In the genomic region with DNA sequence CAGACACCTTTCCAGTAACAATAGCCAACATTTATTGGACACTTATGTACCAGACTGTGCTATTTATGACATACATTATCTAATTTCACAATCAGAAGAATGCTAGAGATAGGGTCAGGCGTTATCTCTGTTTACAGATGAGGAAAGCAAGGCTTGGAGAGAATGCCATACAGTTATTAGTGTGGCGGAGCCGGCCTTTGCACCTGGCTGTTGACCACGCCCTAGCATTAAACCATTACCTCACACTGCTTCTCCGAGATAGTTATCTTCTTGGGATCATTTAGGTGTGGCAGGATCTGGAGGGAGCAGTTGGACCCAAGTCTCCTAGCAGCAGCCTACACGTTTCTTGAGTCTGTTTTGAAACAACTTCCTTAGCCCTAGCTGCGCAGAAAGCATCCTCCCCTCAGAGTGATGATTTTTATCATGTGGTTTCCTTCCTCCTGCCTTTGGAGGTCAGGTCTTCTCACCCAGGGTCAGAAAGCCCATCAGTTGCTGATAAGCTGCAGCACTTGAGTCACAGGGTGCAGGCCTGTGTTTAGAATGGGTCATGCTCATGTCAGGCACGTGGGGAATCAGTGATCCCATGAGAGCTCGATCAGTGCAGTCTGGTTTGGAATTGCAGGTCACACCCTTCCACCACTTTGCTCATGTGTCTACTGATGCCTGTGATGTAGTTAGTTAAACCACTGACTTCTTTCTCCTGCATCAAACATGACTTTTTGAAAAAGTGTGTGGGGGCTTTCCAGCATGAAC, we compare ENCODE assay signal across 1 cellular context.
TF ChIP-seq lines count a peak whose summit lies in the region.

No MANE protein-coding gene starts in this region.

TF ChIP-seq in HepG2, 621 proteins besides CTCF, POLR2A, EP300 and RAD21 (continued from another document and continues in another):
- TF ChIP-seq BRF2 (CRISPR knock-in tag; IDR thresholded peaks at IDR 0.05) (no peak), ZNF567 (CRISPR knock-in tag; IDR thresholded peaks at IDR 0.05; ENCODE audit: borderline replicate concordance) (0 out of 2 replicates have a peak, but pooled peaks have one; percentile 42), SIX1 (CRISPR knock-in tag; IDR thresholded peaks at IDR 0.05; ENCODE audit: borderline replicate concordance) (peak; percentile 65; the same call in 1 of the 2 replicates), SSRP1 (CRISPR knock-in tag; IDR thresholded peaks at IDR 0.05) (0 out of 2 replicates have a peak, but pooled peaks have one; percentile 27), ZNF616 (CRISPR knock-in tag; IDR thresholded peaks at IDR 0.05; ENCODE audit: low read depth) (no peak), ZNF543 (CRISPR knock-in tag; IDR thresholded peaks at IDR 0.05) (no peak), FIP1L1 (IDR thresholded peaks at IDR 0.05; ENCODE audit: borderline replicate concordance, insufficient read depth, low read depth, low read length) (no peak), ERF (CRISPR knock-in tag; IDR thresholded peaks at IDR 0.05) (peak; percentile 24), ZNF251 (CRISPR knock-in tag; IDR thresholded peaks at IDR 0.05) (no peak), PITX1 (CRISPR knock-in tag; IDR thresholded peaks at IDR 0.05) (peak; percentile 62), NONO (IDR thresholded peaks at IDR 0.05) (no peak), NONO (CRISPR knock-in tag; conservative IDR thresholded peaks at IDR 0.05) (no peak; the same call in 1 of the 2 replicates), THAP9 (CRISPR knock-in tag; IDR thresholded peaks at IDR 0.05; ENCODE audit: borderline replicate concordance) (no peak), ZSCAN30 (CRISPR knock-in tag; IDR thresholded peaks at IDR 0.05) (no peak), SKI (IDR thresholded peaks at IDR 0.05; ENCODE audit: partially characterized antibody) (peak; percentile 29), HCFC1 (IDR thresholded peaks at IDR 0.05; ENCODE audit: low read depth, low read length) (no peak), MAFF (IDR thresholded peaks at IDR 0.05; ENCODE audit: low read depth, low read length) (no peak), FLYWCH1 (CRISPR knock-in tag; IDR thresholded peaks at IDR 0.05) (no peak), ELF4 (CRISPR knock-in tag; IDR thresholded peaks at IDR 0.05; ENCODE audit: borderline replicate concordance) (no peak), ZNF282 (IDR thresholded peaks at IDR 0.05; ENCODE audit: partially characterized antibody) (no peak), ZNF850 (CRISPR knock-in tag; conservative IDR thresholded peaks at IDR 0.05) (no peak), ZNF430 (CRISPR knock-in tag; IDR thresholded peaks at IDR 0.05) (no peak), NPAS2 (CRISPR knock-in tag; IDR thresholded peaks at IDR 0.05; ENCODE audit: borderline replicate concordance) (no peak), JARID2 (CRISPR knock-in tag; IDR thresholded peaks at IDR 0.05; ENCODE audit: insufficient replicate concordance) (no peak), MTF2 (CRISPR knock-in tag; IDR thresholded peaks at IDR 0.05; ENCODE audit: borderline replicate concordance) (no peak), SMYD3 (CRISPR knock-in tag; IDR thresholded peaks at IDR 0.05) (no peak), THAP8 (CRISPR knock-in tag; IDR thresholded peaks at IDR 0.05; ENCODE audit: borderline replicate concordance) (no peak), PRDM15 (CRISPR knock-in tag; IDR thresholded peaks at IDR 0.05) (no peak), RELA (CRISPR knock-in tag; IDR thresholded peaks at IDR 0.05) (no peak), ZFP37 (CRISPR knock-in tag; IDR thresholded peaks at IDR 0.05; ENCODE audit: borderline replicate concordance) (no peak), LBX2 (CRISPR knock-in tag; IDR thresholded peaks at IDR 0.05; ENCODE audit: borderline replicate concordance) (no peak), NCOA2 (CRISPR knock-in tag; IDR thresholded peaks at IDR 0.05) (peak; percentile 92), ZNF329 (CRISPR knock-in tag; IDR thresholded peaks at IDR 0.05; ENCODE audit: low read depth) (0 out of 2 replicates have a peak, but pooled peaks have one; percentile 19), ADNP (CRISPR knock-in tag; IDR thresholded peaks at IDR 0.05) (no peak), ZBTB8A (CRISPR knock-in tag; IDR thresholded peaks at IDR 0.05; ENCODE audit: borderline replicate concordance, low read depth) (no peak; the same call in 1 of the 2 replicates), ZNF615 (CRISPR knock-in tag; IDR thresholded peaks at IDR 0.05; ENCODE audit: borderline replicate concordance) (no peak), ZNF253 (CRISPR knock-in tag; IDR thresholded peaks at IDR 0.05; ENCODE audit: borderline replicate concordance) (0 out of 2 replicates have a peak, but pooled peaks have one; percentile 30), CCDC6 (CRISPR knock-in tag; IDR thresholded peaks at IDR 0.05) (no peak; the same call in 1 of the 2 replicates), XBP1 (CRISPR knock-in tag; IDR thresholded peaks at IDR 0.05) (no peak), ZSCAN20 (CRISPR knock-in tag; IDR thresholded peaks at IDR 0.05; ENCODE audit: borderline replicate concordance) (no peak), ZNF607 (CRISPR knock-in tag; IDR thresholded peaks at IDR 0.05; ENCODE audit: borderline replicate concordance) (peak; percentile 66; the same call in 1 of the 2 replicates)
- TF ChIP-seq, protein P1, sequence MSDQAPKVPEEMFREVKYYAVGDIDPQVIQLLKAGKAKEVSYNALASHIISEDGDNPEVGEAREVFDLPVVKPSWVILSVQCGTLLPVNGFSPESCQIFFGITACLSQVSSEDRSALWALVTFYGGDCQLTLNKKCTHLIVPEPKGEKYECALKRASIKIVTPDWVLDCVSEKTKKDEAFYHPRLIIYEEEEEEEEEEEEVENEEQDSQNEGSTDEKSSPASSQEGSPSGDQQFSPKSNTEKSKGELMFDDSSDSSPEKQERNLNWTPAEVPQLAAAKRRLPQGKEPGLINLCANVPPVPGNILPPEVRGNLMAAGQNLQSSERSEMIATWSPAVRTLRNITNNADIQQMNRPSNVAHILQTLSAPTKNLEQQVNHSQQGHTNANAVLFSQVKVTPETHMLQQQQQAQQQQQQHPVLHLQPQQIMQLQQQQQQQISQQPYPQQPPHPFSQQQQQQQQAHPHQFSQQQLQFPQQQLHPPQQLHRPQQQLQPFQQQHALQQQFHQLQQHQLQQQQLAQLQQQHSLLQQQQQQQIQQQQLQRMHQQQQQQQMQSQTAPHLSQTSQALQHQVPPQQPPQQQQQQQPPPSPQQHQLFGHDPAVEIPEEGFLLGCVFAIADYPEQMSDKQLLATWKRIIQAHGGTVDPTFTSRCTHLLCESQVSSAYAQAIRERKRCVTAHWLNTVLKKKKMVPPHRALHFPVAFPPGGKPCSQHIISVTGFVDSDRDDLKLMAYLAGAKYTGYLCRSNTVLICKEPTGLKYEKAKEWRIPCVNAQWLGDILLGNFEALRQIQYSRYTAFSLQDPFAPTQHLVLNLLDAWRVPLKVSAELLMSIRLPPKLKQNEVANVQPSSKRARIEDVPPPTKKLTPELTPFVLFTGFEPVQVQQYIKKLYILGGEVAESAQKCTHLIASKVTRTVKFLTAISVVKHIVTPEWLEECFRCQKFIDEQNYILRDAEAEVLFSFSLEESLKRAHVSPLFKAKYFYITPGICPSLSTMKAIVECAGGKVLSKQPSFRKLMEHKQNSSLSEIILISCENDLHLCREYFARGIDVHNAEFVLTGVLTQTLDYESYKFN (CRISPR knock-in tag; conservative IDR thresholded peaks at IDR 0.05): peak; percentile 77
- TF ChIP-seq, protein P2, sequence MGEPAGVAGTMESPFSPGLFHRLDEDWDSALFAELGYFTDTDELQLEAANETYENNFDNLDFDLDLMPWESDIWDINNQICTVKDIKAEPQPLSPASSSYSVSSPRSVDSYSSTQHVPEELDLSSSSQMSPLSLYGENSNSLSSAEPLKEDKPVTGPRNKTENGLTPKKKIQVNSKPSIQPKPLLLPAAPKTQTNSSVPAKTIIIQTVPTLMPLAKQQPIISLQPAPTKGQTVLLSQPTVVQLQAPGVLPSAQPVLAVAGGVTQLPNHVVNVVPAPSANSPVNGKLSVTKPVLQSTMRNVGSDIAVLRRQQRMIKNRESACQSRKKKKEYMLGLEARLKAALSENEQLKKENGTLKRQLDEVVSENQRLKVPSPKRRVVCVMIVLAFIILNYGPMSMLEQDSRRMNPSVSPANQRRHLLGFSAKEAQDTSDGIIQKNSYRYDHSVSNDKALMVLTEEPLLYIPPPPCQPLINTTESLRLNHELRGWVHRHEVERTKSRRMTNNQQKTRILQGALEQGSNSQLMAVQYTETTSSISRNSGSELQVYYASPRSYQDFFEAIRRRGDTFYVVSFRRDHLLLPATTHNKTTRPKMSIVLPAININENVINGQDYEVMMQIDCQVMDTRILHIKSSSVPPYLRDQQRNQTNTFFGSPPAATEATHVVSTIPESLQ (CRISPR knock-in tag; conservative IDR thresholded peaks at IDR 0.05): no peak
- TF ChIP-seq, protein P3, sequence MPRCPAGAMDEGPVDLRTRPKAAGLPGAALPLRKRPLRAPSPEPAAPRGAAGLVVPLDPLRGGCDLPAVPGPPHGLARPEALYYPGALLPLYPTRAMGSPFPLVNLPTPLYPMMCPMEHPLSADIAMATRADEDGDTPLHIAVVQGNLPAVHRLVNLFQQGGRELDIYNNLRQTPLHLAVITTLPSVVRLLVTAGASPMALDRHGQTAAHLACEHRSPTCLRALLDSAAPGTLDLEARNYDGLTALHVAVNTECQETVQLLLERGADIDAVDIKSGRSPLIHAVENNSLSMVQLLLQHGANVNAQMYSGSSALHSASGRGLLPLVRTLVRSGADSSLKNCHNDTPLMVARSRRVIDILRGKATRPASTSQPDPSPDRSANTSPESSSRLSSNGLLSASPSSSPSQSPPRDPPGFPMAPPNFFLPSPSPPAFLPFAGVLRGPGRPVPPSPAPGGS (CRISPR knock-in tag; IDR thresholded peaks at IDR 0.05): no peak
- TF ChIP-seq, protein P4, sequence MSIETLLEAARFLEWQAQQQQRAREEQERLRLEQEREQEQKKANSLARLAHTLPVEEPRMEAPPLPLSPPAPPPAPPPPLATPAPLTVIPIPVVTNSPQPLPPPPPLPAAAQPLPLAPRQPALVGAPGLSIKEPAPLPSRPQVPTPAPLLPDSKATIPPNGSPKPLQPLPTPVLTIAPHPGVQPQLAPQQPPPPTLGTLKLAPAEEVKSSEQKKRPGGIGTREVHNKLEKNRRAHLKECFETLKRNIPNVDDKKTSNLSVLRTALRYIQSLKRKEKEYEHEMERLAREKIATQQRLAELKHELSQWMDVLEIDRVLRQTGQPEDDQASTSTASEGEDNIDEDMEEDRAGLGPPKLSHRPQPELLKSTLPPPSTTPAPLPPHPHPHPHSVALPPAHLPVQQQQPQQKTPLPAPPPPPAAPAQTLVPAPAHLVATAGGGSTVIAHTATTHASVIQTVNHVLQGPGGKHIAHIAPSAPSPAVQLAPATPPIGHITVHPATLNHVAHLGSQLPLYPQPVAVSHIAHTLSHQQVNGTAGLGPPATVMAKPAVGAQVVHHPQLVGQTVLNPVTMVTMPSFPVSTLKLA (IDR thresholded peaks at IDR 0.05): peak; percentile 32; the same call in 1 of the 2 replicates
